Comparison of ENCODE assay signal across 9 cellular contexts in the genomic region with DNA sequence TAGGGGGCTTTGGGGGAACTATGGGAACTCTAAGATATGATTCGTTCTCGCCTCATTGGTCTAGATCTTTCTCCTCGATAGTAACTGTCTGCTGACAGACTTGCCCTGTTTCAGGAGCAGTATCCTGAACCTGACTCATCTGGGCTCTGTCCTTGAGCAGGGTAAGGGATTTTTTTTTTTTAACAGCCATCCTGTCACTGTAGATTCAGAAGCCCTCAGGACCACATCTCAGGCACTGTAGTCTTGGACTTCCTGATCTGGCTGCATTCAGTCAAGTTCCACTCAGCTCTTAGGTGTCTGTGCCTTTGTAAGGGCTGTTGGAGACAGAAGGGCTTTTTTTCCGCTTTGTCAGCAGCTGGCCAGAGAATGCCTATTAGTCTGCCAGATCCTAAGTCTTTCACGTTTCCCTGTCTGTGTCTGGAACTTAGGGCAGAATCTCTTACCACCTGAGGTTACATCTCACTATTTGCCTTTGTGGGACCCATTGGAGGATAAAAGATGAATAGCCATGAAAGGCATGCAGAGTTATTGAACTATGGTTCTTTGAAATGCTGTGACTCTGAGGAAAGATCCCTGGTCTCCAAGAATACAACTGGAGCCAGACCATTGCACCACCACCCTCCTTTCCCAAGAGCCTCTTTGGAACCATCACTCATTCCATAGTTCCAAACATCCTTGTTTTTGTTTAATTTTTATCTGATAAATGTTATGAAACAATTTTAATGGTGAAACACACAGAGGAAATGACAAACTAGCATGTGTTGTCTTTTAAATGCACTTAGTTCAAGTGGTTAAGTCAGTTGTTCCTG. TPM values are rescaled to one million over a fixed set of nuclear protein-coding genes. Genes with fewer than 3 reads are reported as not detected.
DNase-seq lines count a peak whose midpoint lies in the region; ATAC-seq and TF ChIP-seq lines count a peak whose summit lies in the region.
"Had no signal": no experiment of that assay in that cellular context is flagged by ENCODE, and none has a peak within 500 bp of the region (broad histone marks: within the 10 kb centered on the region; RNA-seq: fewer than 3 reads in every experiment).

No MANE protein-coding gene starts in this region.

- DNase-seq in GM04504 (ENCODE audit: low read depth) = peak; percentile 79
- peak; percentile 55 for DNase-seq in RPMI7951 (ENCODE audit: low read depth)
- peak; percentile 72 to 77 for DNase-seq in foreskin fibroblast
- DNase-seq in renal cortical epithelial cell (ENCODE audit: low read depth) = peak; percentile 87
- no peak for DNase-seq in A673 (ENCODE audit: low spot score)
- no peak for DNase-seq in superior temporal gyrus (ENCODE audit: extremely low spot score)
- DNase-seq: activated gamma-delta T cell had no signal

- H3K4me3 ChIP-seq in foreskin fibroblast (ENCODE audit: low read depth in 1 of 2, low read length in 2 of 2) (no peak overlapping the region), A673 (ENCODE audit: low read depth, low read length, poor library complexity, severe bottlenecking) (no peak overlapping the region)

- intact Hi-C loops in A673 (cut with micrococcal nuclease; ENCODE audit: unreplicated experiment) = no loop called here

- ATAC-seq in HG03159 (IDR thresholded peaks at IDR 0.05; ENCODE audit: unreplicated experiment) (no peak), HG02852 (IDR thresholded peaks at IDR 0.05; ENCODE audit: unreplicated experiment) (no peak)

- H3K9me3 ChIP-seq in A673 (ENCODE audit: low read depth, low read length, poor library complexity, severe bottlenecking) = no peaks in the 10 kb centered on the region

- CTCF ChIA-PET in A673 (lab: Charles Lee) = no interaction called here

- POLR2A ChIA-PET in A673 (lab: Charles Lee; ENCODE audit: low non-redundant PET) = no interaction called here

- no peaks in the 10 kb centered on the region for H3K27me3 ChIP-seq in A673 (replicated peaks; ENCODE audit: insufficient read depth, low read depth, low read length, poor library complexity)

- H3K4me1 ChIP-seq in A673 (ENCODE audit: insufficient read depth, low read length, poor library complexity, severe bottlenecking) = peaks cover 53% of the 10 kb centered on the region

- TF ChIP-seq CTCF in foreskin fibroblast (IDR thresholded peaks at IDR 0.05; ENCODE audit: low read depth, low read length) = no peak
- TF ChIP-seq CTCF in A673 (conservative IDR thresholded peaks at IDR 0.05; ENCODE audit: low read depth, low read length) = no peak

- H3K27ac ChIP-seq in A673 (ENCODE audit: low read depth, low read length, poor library complexity, severe bottlenecking) = no peak overlapping the region

- no peaks in the 10 kb centered on the region for H3K36me3 ChIP-seq in A673 (ENCODE audit: insufficient read depth, low read length, poor library complexity, severe bottlenecking)

- BruUV-seq in A673 (replicated peaks; lab: Mats Ljungman, UMichigan) = no TSS peak

RNA-seq across cellular contexts. Expression of a gene that starts 49.7 kb away (rescaled TPM):
- 82.3 and 88.4 TPM in 2 replicates for total RNA-seq in RPMI7951 (2014; rRNA removed; shearing (Covaris generic))
- total RNA-seq in renal cortical epithelial cell = 305 and 881 TPM in 2 replicates
- total RNA-seq in A673 (2021) = 261 and 265 TPM in 2 replicates

Comparison
In these comparisons a context has a peak if more than half of its experiments do, and no peak if none do; other contexts are left out.
1. DNase-seq: peak in GM04504 (single experiment), RPMI7951 (single experiment), foreskin fibroblast (2 of 2) and renal cortical epithelial cell (single experiment); none in A673 (single experiment) and superior temporal gyrus (single experiment).